ENCODE assay signal across 3 cellular contexts in the genomic region with DNA sequence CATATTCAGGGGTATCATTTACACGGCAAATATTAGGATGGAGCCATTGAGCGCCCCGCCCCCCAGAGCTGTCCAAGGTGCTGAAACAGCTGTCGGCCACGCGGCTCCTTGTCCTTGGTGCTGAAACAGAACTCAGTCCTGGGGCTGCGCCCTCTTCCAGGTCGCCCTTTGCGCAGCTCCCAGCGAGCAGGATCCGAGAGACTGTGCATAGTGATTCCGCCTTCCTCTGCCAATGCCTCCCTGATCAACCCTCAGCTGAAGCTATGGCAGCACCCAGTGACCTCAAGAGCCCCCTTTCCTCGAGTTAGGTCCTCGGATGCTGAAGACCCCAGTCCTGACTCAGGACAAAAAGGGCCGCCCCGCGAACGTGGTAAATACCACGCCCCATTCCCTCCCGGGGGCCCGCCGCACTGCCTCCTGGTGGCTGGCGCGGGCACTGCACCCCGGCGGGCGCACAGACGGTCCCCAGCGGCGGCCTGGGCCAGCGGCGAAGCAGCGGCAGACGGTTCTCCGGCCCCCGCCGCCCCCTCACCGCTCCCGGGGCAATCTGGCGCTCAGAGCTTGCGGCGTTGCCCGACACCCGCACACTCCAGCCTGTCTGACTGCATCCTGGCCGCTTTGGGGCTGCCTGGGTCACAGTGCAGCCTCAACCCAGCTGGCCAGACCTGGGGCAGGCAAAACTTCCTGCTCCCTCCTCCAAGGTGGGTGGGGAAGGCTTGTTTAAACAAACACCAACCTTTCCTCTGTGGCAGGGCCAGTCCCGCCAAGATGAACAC.
TF ChIP-seq lines count a peak whose summit lies in the region.

No MANE protein-coding gene starts in this region.

TF ChIP-seq in A549, 52 proteins besides CTCF, POLR2A, EP300 and RAD21 (continues in another document):
- TF ChIP-seq HOXA7 (CRISPR knock-in tag; IDR thresholded peaks at IDR 0.05) = no peak
- peak; percentile 15 for TF ChIP-seq MAFK (IDR thresholded peaks at IDR 0.05; ENCODE audit: partially characterized antibody)
- 0 out of 2 replicates have a peak, but pooled peaks have one; percentile 62 for TF ChIP-seq TFCP2L1 (CRISPR knock-in tag; IDR thresholded peaks at IDR 0.05)
- no peak for TF ChIP-seq RFX5 (IDR thresholded peaks at IDR 0.05)
- TF ChIP-seq HOXB5 (CRISPR knock-in tag; IDR thresholded peaks at IDR 0.05) = peak; percentile 98
- TF ChIP-seq RARB (CRISPR knock-in tag; IDR thresholded peaks at IDR 0.05) = 0 out of 2 replicates have a peak, but pooled peaks have one; percentile 67
- TF ChIP-seq MYC (IDR thresholded peaks at IDR 0.05; ENCODE audit: borderline replicate concordance, low read length) = peak; percentile 93
- TF ChIP-seq ZSCAN20 (CRISPR knock-in tag; IDR thresholded peaks at IDR 0.05) = peak; percentile 97
- no peak for TF ChIP-seq POLR2AphosphoS2 (conservative IDR thresholded peaks at IDR 0.05; ENCODE audit: low read length)
- TF ChIP-seq NFE2L2 (conservative IDR thresholded peaks at IDR 0.05; ENCODE audit: low read length) = no peak
- TF ChIP-seq FOSL2 (IDR thresholded peaks at IDR 0.05) = no peak
- TF ChIP-seq FOSL2 (CRISPR knock-in tag; IDR thresholded peaks at IDR 0.05) = peak; percentile 35; the same call in 1 of the 2 replicates
- no peak for TF ChIP-seq NR3C1 (IDR thresholded peaks at IDR 0.05)
- no peak for TF ChIP-seq E2F6 (IDR thresholded peaks at IDR 0.05; ENCODE audit: borderline replicate concordance, low read depth)
- peak; percentile 100 for TF ChIP-seq EHMT2 (IDR thresholded peaks at IDR 0.05; ENCODE audit: low read depth)
- TF ChIP-seq CEBPB (IDR thresholded peaks at IDR 0.05) = no peak
- TF ChIP-seq RNF2 (IDR thresholded peaks at IDR 0.05; ENCODE audit: borderline replicate concordance, low read depth) = no peak
- TF ChIP-seq, protein P1, sequence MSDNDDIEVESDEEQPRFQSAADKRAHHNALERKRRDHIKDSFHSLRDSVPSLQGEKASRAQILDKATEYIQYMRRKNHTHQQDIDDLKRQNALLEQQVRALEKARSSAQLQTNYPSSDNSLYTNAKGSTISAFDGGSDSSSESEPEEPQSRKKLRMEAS (IDR thresholded peaks at IDR 0.05) = peak; percentile 99
- TF ChIP-seq SMC3 (IDR thresholded peaks at IDR 0.05) = peak; percentile 50
- TF ChIP-seq HES2 (IDR thresholded peaks at IDR 0.05) = no peak
- TF ChIP-seq ZC3H11A (IDR thresholded peaks at IDR 0.05) = no peak
- TF ChIP-seq, protein P2, sequence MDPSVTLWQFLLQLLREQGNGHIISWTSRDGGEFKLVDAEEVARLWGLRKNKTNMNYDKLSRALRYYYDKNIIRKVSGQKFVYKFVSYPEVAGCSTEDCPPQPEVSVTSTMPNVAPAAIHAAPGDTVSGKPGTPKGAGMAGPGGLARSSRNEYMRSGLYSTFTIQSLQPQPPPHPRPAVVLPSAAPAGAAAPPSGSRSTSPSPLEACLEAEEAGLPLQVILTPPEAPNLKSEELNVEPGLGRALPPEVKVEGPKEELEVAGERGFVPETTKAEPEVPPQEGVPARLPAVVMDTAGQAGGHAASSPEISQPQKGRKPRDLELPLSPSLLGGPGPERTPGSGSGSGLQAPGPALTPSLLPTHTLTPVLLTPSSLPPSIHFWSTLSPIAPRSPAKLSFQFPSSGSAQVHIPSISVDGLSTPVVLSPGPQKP (IDR thresholded peaks at IDR 0.05; ENCODE audit: low read depth, low read length) = no peak
- TF ChIP-seq GATA3 (IDR thresholded peaks at IDR 0.05; ENCODE audit: borderline replicate concordance) = peak; percentile 50; the same call in 1 of the 2 replicates
- no peak for TF ChIP-seq BHLHE40 (IDR thresholded peaks at IDR 0.05; ENCODE audit: low read depth, low read length)

TF ChIP-seq in HCT116, 20 proteins besides CTCF, POLR2A, EP300 and RAD21:
- TF ChIP-seq CBX3 (IDR thresholded peaks at IDR 0.05; ENCODE audit: low read depth) (peak; percentile 98), ZFX (IDR thresholded peaks at IDR 0.05) (peak; percentile 33; the same call in 1 of the 2 replicates), FOSL1 (IDR thresholded peaks at IDR 0.05; ENCODE audit: low read depth) (no peak), SIN3A (IDR thresholded peaks at IDR 0.05; ENCODE audit: low read depth) (peak; percentile 100), ATF3 (IDR thresholded peaks at IDR 0.05) (no peak; the same call in 1 of the 2 replicates), SP1 (IDR thresholded peaks at IDR 0.05; ENCODE audit: low read depth) (peak; percentile 62; the same call in 1 of the 2 replicates), REST (IDR thresholded peaks at IDR 0.05; ENCODE audit: low read depth) (peak; percentile 99), TCF7L2 (IDR thresholded peaks at IDR 0.05; ENCODE audit: borderline replicate concordance, extremely low read depth, insufficient read depth, insufficient read length) (peak; percentile 53), YY1 (IDR thresholded peaks at IDR 0.05; ENCODE audit: extremely low read depth, insufficient replicate concordance, low read depth, low read length) (peak; percentile 68), POLR2AphosphoS5 (IDR thresholded peaks at IDR 0.05; ENCODE audit: low read depth, low read length) (peak; percentile 75), EGR1 (IDR thresholded peaks at IDR 0.05; ENCODE audit: low read depth) (peak; percentile 68; the same call in 1 of the 2 replicates), SRF (IDR thresholded peaks at IDR 0.05; ENCODE audit: low read depth) (no peak), CEBPB (IDR thresholded peaks at IDR 0.05; ENCODE audit: low read depth) (no peak)
- TF ChIP-seq, protein P1 (IDR thresholded peaks at IDR 0.05) = peak; percentile 100
- TF ChIP-seq, protein P3, sequence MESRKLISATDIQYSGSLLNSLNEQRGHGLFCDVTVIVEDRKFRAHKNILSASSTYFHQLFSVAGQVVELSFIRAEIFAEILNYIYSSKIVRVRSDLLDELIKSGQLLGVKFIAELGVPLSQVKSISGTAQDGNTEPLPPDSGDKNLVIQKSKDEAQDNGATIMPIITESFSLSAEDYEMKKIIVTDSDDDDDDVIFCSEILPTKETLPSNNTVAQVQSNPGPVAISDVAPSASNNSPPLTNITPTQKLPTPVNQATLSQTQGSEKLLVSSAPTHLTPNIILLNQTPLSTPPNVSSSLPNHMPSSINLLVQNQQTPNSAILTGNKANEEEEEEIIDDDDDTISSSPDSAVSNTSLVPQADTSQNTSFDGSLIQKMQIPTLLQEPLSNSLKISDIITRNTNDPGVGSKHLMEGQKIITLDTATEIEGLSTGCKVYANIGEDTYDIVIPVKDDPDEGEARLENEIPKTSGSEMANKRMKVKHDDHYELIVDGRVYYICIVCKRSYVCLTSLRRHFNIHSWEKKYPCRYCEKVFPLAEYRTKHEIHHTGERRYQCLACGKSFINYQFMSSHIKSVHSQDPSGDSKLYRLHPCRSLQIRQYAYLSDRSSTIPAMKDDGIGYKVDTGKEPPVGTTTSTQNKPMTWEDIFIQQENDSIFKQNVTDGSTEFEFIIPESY (IDR thresholded peaks at IDR 0.05; ENCODE audit: extremely low read depth, insufficient replicate concordance, low read length) = peak; percentile 24

TF ChIP-seq in SK-N-SH, 30 proteins besides CTCF, POLR2A, EP300 and RAD21:
- TF ChIP-seq TCF12 (IDR thresholded peaks at IDR 0.05) = peak; percentile 80
- TF ChIP-seq, protein P1 (IDR thresholded peaks at IDR 0.05; ENCODE audit: low read depth) = peak; percentile 89
- TF ChIP-seq ELF1 (IDR thresholded peaks at IDR 0.05) = no peak
- peak; percentile 95 for TF ChIP-seq SIN3A (IDR thresholded peaks at IDR 0.05; ENCODE audit: borderline replicate concordance, low read depth, low read length)
- peak; percentile 100 for TF ChIP-seq REST (IDR thresholded peaks at IDR 0.05; ENCODE audit: low read depth, low read length)
